12 cellular contexts compared by ENCODE assay signal in genomic region chr15:51030649-51031316, GRCh38.
DNase-seq lines count a peak whose midpoint lies in the region; ATAC-seq and TF ChIP-seq lines count a peak whose summit lies in the region.
"Had no signal": no experiment of that assay in that cellular context is flagged by ENCODE, and none has a peak within 500 bp of the region (broad histone marks: within the 10 kb centered on the region; RNA-seq: fewer than 3 reads in every experiment).

No MANE protein-coding gene starts in this region.

- H3K4me2 ChIP-seq in skeletal muscle satellite cell (ENCODE audit: low read length), result peak overlapping the region; percentile 17

- no peak overlapping the region for H3K4me3 ChIP-seq in fibroblast of mammary gland (ENCODE audit: control insufficient read depth, low read depth, low read length)
- H3K4me3 ChIP-seq in skeletal muscle satellite cell (ENCODE audit: low read length), result no peak overlapping the region

- ATAC-seq in HG02938 (IDR thresholded peaks at IDR 0.05; ENCODE audit: unreplicated experiment) (no peak), HG03469 (IDR thresholded peaks at IDR 0.05; ENCODE audit: unreplicated experiment) (no peak)
- ATAC-seq: right cardiac atrium had no signal

- DNase-seq in GM03348 (ENCODE audit: low spot score) (peak; percentile 28), T1000 (lab: John Stamatoyannopoulos, UW) (peak; percentile 37), fibroblast of mammary gland (ENCODE audit: low read depth) (peak; percentile 89), NCI-H2171 treated with DMSO at 0.1 percent for 48 hours (lab: John Stamatoyannopoulos, UW) (no peak), OCI-M2 (lab: John Stamatoyannopoulos, UW; ENCODE audit: unreplicated experiment) (no peak)
- DNase-seq: MM.1S, NCI-H526 treated with DMSO at 0.1 percent for 48 hours, right cardiac atrium, T-helper 1 cell had no signal

- no peaks in the 10 kb centered on the region for H3K9me3 ChIP-seq in skeletal muscle satellite cell (replicated peaks; ENCODE audit: low read length)

- H3K27me3 ChIP-seq in skeletal muscle satellite cell (ENCODE audit: control insufficient read depth, insufficient read depth, low read length), result no peaks in the 10 kb centered on the region

- H3K4me1 ChIP-seq in skeletal muscle satellite cell (ENCODE audit: control insufficient read depth, insufficient read depth, low read length), result peaks cover 16% of the 10 kb centered on the region

- TF ChIP-seq CTCF in fibroblast of mammary gland (conservative IDR thresholded peaks at IDR 0.05; ENCODE audit: control insufficient read depth, insufficient read depth, low read depth, low read length), result no peak

- H3K9ac ChIP-seq in skeletal muscle satellite cell (ENCODE audit: low read depth, low read length), result peak overlapping the region; percentile 27

- no peaks in the 10 kb centered on the region for H3K36me3 ChIP-seq in skeletal muscle satellite cell (ENCODE audit: insufficient read depth, low read length)

Comparison
In these comparisons a context has a peak if more than half of its experiments do, and no peak if none do; other contexts are left out.
1. DNase-seq: peak in GM03348 (single experiment), T1000 (single experiment) and fibroblast of mammary gland (single experiment); none in NCI-H2171 treated with DMSO at 0.1 percent for 48 hours (single experiment) and OCI-M2 (single experiment).